ENCODE assay signal across 8 cellular contexts in the genomic region with DNA sequence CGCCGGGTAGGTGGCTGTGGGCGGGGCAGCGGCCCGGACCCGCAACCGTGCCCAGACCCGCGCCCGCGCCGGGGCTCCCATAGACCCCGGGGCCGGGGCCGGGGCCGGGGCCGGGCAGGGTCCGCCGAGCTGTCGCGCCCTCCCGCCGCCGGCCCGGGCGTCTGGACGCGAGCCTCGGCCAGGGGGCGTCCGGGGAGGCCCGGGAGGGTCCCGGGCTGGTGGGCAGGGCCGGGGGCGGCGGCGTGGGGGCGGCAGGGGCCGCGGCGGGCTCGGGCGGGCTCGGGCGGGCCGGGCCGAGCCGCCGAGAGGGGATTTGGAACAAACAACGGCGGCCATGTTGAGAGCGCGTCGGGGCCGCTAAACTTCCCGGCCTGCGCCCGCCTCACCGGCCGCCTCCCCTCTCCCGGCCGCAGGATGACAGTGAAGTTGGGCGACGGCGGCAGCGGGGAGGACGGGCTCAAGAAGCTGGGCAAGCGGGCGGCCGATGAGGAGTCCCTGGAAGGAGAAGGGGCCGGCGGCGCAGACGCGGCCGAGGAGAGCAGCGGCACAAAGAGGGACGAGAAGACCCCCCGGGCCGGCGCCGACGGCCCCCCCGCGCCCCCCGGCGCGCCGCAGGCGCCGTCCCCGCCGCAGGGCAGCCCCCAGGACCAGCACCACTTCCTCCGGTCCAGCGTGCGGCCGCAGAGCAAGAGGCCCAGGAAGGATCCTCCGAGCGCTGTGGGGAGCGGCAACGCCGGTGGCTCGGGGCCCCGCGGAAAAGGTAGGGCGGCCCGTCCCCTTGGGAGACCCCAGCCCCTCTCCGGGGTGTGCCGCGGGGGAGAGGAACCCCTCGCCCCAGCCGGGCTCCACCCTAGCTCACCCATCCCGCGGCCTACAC. TPM values are rescaled to one million over a fixed set of nuclear protein-coding genes. Genes with fewer than 3 reads are reported as not detected.
DNase-seq lines count a peak whose midpoint lies in the region; ATAC-seq and TF ChIP-seq lines count a peak whose summit lies in the region.

No MANE protein-coding gene starts in this region.

- H3K4me1 Mint-ChIP-seq in activated CD4-positive, alpha-beta memory T cell treated with anti-CD3 and anti-CD28 coated beads for 36 hours (ENCODE audit: low read depth) = peaks cover 50% of the 10 kb centered on the region

- H3K9me3 ChIP-seq in HEK293 (ENCODE audit: control insufficient read depth, insufficient read depth, low read depth, low read length) = no peaks in the 10 kb centered on the region
- no peaks in the 10 kb centered on the region for H3K9me3 ChIP-seq in fibroblast of lung (ENCODE audit: control insufficient read depth, insufficient read depth, low read depth, low read length)
- no peaks in the 10 kb centered on the region for H3K9me3 ChIP-seq in neuron (ENCODE audit: low read length)

- H2AFZ ChIP-seq in fibroblast of lung (ENCODE audit: low read length) (no peak overlapping the region), neuron (ENCODE audit: low read depth, low read length) (peak overlapping the region; percentile 67)

- H3K4me1 ChIP-seq in HEK293 (ENCODE audit: control insufficient read depth, insufficient read depth, low read length) (peaks cover 5% of the 10 kb centered on the region; the same call in 1 of the 2 replicates), fibroblast of lung (ENCODE audit: control insufficient read depth, extremely low read depth, insufficient read depth, low read length) (peaks cover 2% of the 10 kb centered on the region), neuron (ENCODE audit: insufficient read depth, low read length) (peaks cover 24% of the 10 kb centered on the region)

- peak overlapping the region; percentile 76 for H3K4me3 Mint-ChIP-seq in activated CD4-positive, alpha-beta memory T cell treated with anti-CD3 and anti-CD28 coated beads for 36 hours

- H4K20me1 ChIP-seq in fibroblast of lung (ENCODE audit: control insufficient read depth, extremely low read depth, insufficient read depth, low read length) = no peaks in the 10 kb centered on the region

- DNase-seq in AG20443 (ENCODE audit: low spot score) (peak; percentile 85), fibroblast of lung (ENCODE audit: low read depth in 2 of 2) (peak; percentile 28 to 38), cerebellar nuclear complex (lab: John Stamatoyannopoulos, UW) (no peak)
- peak; percentile 35 for DNase-seq in activated CD4-positive, alpha-beta memory T cell treated with anti-CD3 and anti-CD28 coated beads for 36 hours

- ATAC-seq in GM19035 (IDR thresholded peaks at IDR 0.05; ENCODE audit: unreplicated experiment) = no peak
- ATAC-seq in GM21390 (IDR thresholded peaks at IDR 0.05; ENCODE audit: unreplicated experiment) = no peak

- no peaks in the 10 kb centered on the region for H3K27me3 Mint-ChIP-seq in activated CD4-positive, alpha-beta memory T cell treated with anti-CD3 and anti-CD28 coated beads for 36 hours

- H3K9me3 Mint-ChIP-seq in activated CD4-positive, alpha-beta memory T cell treated with anti-CD3 and anti-CD28 coated beads for 36 hours = no peaks in the 10 kb centered on the region

- peak overlapping the region; percentile 70 for H3K4me2 ChIP-seq in fibroblast of lung (ENCODE audit: extremely low read depth, insufficient read depth, low read length)

- CTCF ChIA-PET in HEK293 (lab: Yijun Ruan, JAX) = no interaction called here
- CTCF ChIA-PET in activated CD4-positive, alpha-beta memory T cell treated with anti-CD3 and anti-CD28 coated beads for 36 hours (lab: Charles Lee) = no interaction called here

- no peaks in the 10 kb centered on the region for H3K27me3 ChIP-seq in fibroblast of lung (ENCODE audit: control insufficient read depth, insufficient read depth, low read length)
- no peaks in the 10 kb centered on the region for H3K27me3 ChIP-seq in neuron (ENCODE audit: insufficient read depth, low read length)

- intact Hi-C loops in activated CD4-positive, alpha-beta memory T cell treated with anti-CD3 and anti-CD28 coated beads for 36 hours (cut with micrococcal nuclease) = loop anchor here (5.0 kb wide), 4 partner anchors 72 to 348 kb away; a partner anchor contains a TSS

- peaks cover 19 to 39% of the 10 kb centered on the region in 2 experiments for H3K36me3 ChIP-seq in HEK293 (ENCODE audit: control insufficient read depth in 2 of 2, insufficient read depth in 1 of 2, low read length in 2 of 2)
- H3K36me3 ChIP-seq in fibroblast of lung (ENCODE audit: control insufficient read depth, insufficient read depth, low read length) = peaks cover 4% of the 10 kb centered on the region
- peaks cover 26% of the 10 kb centered on the region for H3K36me3 ChIP-seq in neuron (ENCODE audit: insufficient read depth, low read length)

- H3K79me2 ChIP-seq in fibroblast of lung (ENCODE audit: control insufficient read depth, insufficient read depth, low read length) = peaks cover 60% of the 10 kb centered on the region

- POLR2A ChIA-PET in HEK293 (lab: Yijun Ruan, JAX) = interaction anchor here (1.6 kb wide), 1 partner anchor 63 kb away, joined by 3 read pairs; a partner anchor contains a TSS
- POLR2A ChIA-PET in activated CD4-positive, alpha-beta memory T cell treated with anti-CD3 and anti-CD28 coated beads for 36 hours (lab: Charles Lee) = interaction anchor here (1.6 kb wide), 1 partner anchor 10 kb away, joined by 3 read pairs; no protein-coding TSS in a partner anchor

- H3K36me3 Mint-ChIP-seq in activated CD4-positive, alpha-beta memory T cell treated with anti-CD3 and anti-CD28 coated beads for 36 hours = peaks cover 26% of the 10 kb centered on the region

- peak overlapping the region; percentile 76 for H3K9ac ChIP-seq in fibroblast of lung (ENCODE audit: insufficient read depth, low read length)

- H3K27ac Mint-ChIP-seq in activated CD4-positive, alpha-beta memory T cell treated with anti-CD3 and anti-CD28 coated beads for 36 hours = no peak overlapping the region

- H3K4me3 ChIP-seq in HEK293 (ENCODE audit: low read depth, low read length) (peak overlapping the region; percentile 64), fibroblast of lung (replicated peaks in 1 of 4; ENCODE audit: control extremely low read depth in 1 of 4, insufficient read depth in 1 of 4, low read depth in 3 of 4, low read length in 4 of 4) (peak overlapping the region; percentile 64 to 87 (median 78)), neuron (ENCODE audit: low read length) (peak overlapping the region; percentile 89)

- H3K27ac ChIP-seq in HEK293 (ENCODE audit: extremely low read depth, low read depth, low read length) (peak overlapping the region; percentile 53; the same call in 1 of the 2 replicates), fibroblast of lung (ENCODE audit: insufficient read depth, low read length) (peak overlapping the region; percentile 64)

- TF ChIP-seq CTCF in HEK293 (tag by site-specific recombination; IDR thresholded peaks at IDR 0.05) = no peak
- TF ChIP-seq CTCF in fibroblast of lung (conservative IDR thresholded peaks at IDR 0.05 in 1 of 2, IDR thresholded peaks at IDR 0.05 in 1 of 2; ENCODE audit: low read depth in 1 of 2, low read length in 2 of 2) = no peak

TF ChIP-seq in HEK293, 187 proteins besides CTCF, POLR2A, EP300 and RAD21 (continues in another document):
- TF ChIP-seq SP2 (tag by site-specific recombination; IDR thresholded peaks at IDR 0.05) (peak; percentile 37; the same call in 1 of the 2 replicates), ZNF76 (tag by site-specific recombination; IDR thresholded peaks at IDR 0.05; ENCODE audit: borderline replicate concordance, low read depth) (0 out of 2 replicates have a peak, but pooled peaks have one; percentile 22), ZNF335 (tag by site-specific recombination; conservative IDR thresholded peaks at IDR 0.05) (peak; percentile 37), TRIM28 (IDR thresholded peaks at IDR 0.05; ENCODE audit: borderline replicate concordance, low read length) (no peak), GLIS1 (tag by site-specific recombination; IDR thresholded peaks at IDR 0.05) (peak; percentile 22; the same call in 1 of the 2 replicates), GLIS2 (tag by site-specific recombination; IDR thresholded peaks at IDR 0.05) (0 out of 2 replicates have a peak, but pooled peaks have one; percentile 22), YY1 (tag by site-specific recombination; IDR thresholded peaks at IDR 0.05) (0 out of 2 replicates have a peak, but pooled peaks have one; percentile 27), ZNF660 (tag by site-specific recombination; IDR thresholded peaks at IDR 0.05) (0 out of 2 replicates have a peak, but pooled peaks have one; percentile 19), ZBTB20 (tag by site-specific recombination; IDR thresholded peaks at IDR 0.05) (peak; percentile 64; the same call in 1 of the 2 replicates), ZBTB8A (tag by site-specific recombination; IDR thresholded peaks at IDR 0.05) (0 out of 2 replicates have a peak, but pooled peaks have one; percentile 29)
- TF ChIP-seq, protein P1, sequence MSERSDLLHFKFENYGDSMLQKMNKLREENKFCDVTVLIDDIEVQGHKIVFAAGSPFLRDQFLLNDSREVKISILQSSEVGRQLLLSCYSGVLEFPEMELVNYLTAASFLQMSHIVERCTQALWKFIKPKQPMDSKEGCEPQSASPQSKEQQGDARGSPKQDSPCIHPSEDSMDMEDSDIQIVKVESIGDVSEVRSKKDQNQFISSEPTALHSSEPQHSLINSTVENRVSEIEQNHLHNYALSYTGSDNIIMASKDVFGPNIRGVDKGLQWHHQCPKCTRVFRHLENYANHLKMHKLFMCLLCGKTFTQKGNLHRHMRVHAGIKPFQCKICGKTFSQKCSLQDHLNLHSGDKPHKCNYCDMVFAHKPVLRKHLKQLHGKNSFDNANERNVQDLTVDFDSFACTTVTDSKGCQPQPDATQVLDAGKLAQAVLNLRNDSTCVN (tag by site-specific recombination; optimal IDR thresholded peaks at IDR 0.05) = peak; percentile 29

RNA-seq across cellular contexts. Expression of a gene that starts 2.3 kb away (rescaled TPM):
- 10 to 100 TPM; 14.5 to 14.6 TPM for total RNA-seq in activated CD4-positive, alpha-beta memory T cell treated with anti-CD3 and anti-CD28 coated beads for 36 hours
- 4.6 and 7.8 TPM in 2 replicates for total RNA-seq in fibroblast of lung
- polyA plus RNA-seq in fibroblast of lung = 6.2 and 7.4 TPM in 2 replicates
- polyA plus RNA-seq in fibroblast of lung (2012) = 5.9 and 6.1 TPM in 2 replicates
- 25.4 and 58.4 TPM in 2 replicates for polyA minus RNA-seq in fibroblast of lung (ENCODE audit: low replicate concordance)

RNA-seq across cellular contexts. Expression of a gene that starts 2.6 kb away (rescaled TPM):
- 1 to 10 TPM; 8.4 to 9.5 TPM for total RNA-seq in activated CD4-positive, alpha-beta memory T cell treated with anti-CD3 and anti-CD28 coated beads for 36 hours
- 33.4 and 34.3 TPM in 2 replicates for total RNA-seq in fibroblast of lung
- 5.3 and 6.2 TPM in 2 replicates for polyA plus RNA-seq in fibroblast of lung
- polyA plus RNA-seq in fibroblast of lung (2012) = 9.6 and 13.1 TPM in 2 replicates
- polyA minus RNA-seq in fibroblast of lung (ENCODE audit: low replicate concordance) = 19.3 and 40.5 TPM in 2 replicates

Comparison
In these comparisons a context has a peak if more than half of its experiments do, and no peak if none do; other contexts are left out.
1. DNase-seq: peak in AG20443 (single experiment), activated CD4-positive, alpha-beta memory T cell treated with anti-CD3 and anti-CD28 coated beads for 36 hours (single experiment) and fibroblast of lung (2 of 2); none in cerebellar nuclear complex (0 of 2).
2. Peak in every context shown above with its lines, with median percentiles within 50 percentile points of each other: H3K4me3 ChIP-seq.